ENCODE assay signal across 9 cellular contexts in the genomic region with DNA sequence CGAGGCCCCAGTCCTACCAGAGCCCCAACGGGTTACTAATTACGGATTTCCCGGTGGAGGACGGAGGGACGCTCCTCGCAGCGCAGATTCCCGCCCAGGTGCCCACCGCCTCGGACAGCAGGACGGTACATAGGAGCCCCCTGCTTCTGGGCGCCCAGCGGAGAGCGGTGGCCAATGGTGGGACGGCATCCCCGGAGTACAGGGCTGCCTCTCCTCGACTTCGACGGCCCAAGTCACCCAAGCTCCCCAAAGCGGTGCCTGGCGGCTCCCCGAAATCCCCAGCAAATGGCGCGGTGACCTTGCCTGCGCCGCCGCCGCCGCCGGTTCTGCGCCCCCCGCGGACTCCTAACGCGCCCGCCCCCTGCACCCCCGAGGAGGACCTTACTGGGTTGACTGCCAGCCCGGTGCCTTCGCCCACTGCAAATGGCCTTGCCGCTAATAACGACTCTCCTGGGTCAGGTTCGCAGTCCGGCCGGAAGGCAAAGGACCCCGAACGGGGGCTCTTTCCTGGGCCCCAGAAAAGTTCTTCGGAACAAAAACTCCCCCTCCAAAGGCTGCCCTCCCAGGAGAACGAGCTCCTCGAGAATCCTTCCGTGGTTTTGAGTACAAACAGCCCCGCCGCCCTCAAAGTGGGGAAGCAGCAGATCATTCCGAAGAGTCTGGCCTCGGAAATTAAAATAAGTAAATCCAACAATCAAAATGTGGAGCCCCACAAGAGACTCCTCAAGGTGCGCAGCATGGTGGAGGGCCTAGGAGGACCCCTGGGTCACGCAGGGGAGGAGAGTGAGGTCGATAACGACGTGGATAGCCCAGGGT. TPM values are rescaled to one million over a fixed set of nuclear protein-coding genes. Genes with fewer than 3 reads are reported as not detected.
DNase-seq lines count a peak whose midpoint lies in the region; ATAC-seq and TF ChIP-seq lines count a peak whose summit lies in the region.
"Had no signal": no experiment of that assay in that cellular context is flagged by ENCODE, and none has a peak within 500 bp of the region (broad histone marks: within the 10 kb centered on the region; RNA-seq: fewer than 3 reads in every experiment).

No MANE protein-coding gene starts in this region.

- TF ChIP-seq CTCF in C4-2B (conservative IDR thresholded peaks at IDR 0.05) (no peak), HEK293 (tag by site-specific recombination; IDR thresholded peaks at IDR 0.05) (0 out of 2 replicates have a peak, but pooled peaks have one; percentile 31), heart right ventricle (IDR thresholded peaks at IDR 0.05) (no peak), prostate gland (IDR thresholded peaks at IDR 0.05) (no peak)

- no peak overlapping the region for H3K27ac Mint-ChIP-seq in activated CD8-positive, alpha-beta T cell treated with anti-CD3 and anti-CD28 coated beads, Interleukin-2, amount 10 ng/mL, durations not matched to agents 7 days and 5 days

- ATAC-seq in activated CD8-positive, alpha-beta T cell treated with anti-CD3 and anti-CD28 coated beads, Interleukin-2, amount 10 ng/mL, durations not matched to agents 7 days and 5 days: peak; percentile 1
- ATAC-seq in heart right ventricle (peak; percentile 13 to 69 (median 32)), HG03025 (IDR thresholded peaks at IDR 0.05; ENCODE audit: low FRiP score, unreplicated experiment) (no peak), GM18517 (IDR thresholded peaks at IDR 0.05; ENCODE audit: unreplicated experiment) (no peak)

- WGBS in heart right ventricle, 2 donors: 1% methylated on average over 60 of the region's 60 CpGs
- WGBS in prostate gland: 2% methylated on average over 53 of the region's 60 CpGs

- intact Hi-C loops in heart right ventricle (cut with DNase I): loop anchor here in 5 of 10 donors (2.0 to 10.0 kb wide), 3 partner anchors 110 to 132 kb away; no protein-coding TSS in a partner anchor
- intact Hi-C loops in prostate gland (cut with DNase I): loop anchor here (5.0 to 10.0 kb wide), 2 partner anchors 130 to 1858 kb away; a partner anchor contains a TSS

- H3K4me1 ChIP-seq in HEK293 (ENCODE audit: control insufficient read depth, insufficient read depth, low read length) (no peaks in the 10 kb centered on the region), heart right ventricle (peaks cover 0 to 28% (median 17%) of the 10 kb centered on the region in 9 donors), prostate gland (replicated peaks) (no peaks in the 10 kb centered on the region)

- no peaks in the 10 kb centered on the region for H3K36me3 Mint-ChIP-seq in activated CD8-positive, alpha-beta T cell treated with anti-CD3 and anti-CD28 coated beads, Interleukin-2, amount 10 ng/mL, durations not matched to agents 7 days and 5 days (ENCODE audit: low read depth)

- CTCF ChIA-PET in HEK293 (lab: Yijun Ruan, JAX): interaction anchor here (0.6 to 0.7 kb wide), 2 partner anchors 125 to 139 kb away, joined by 3 read pairs; no protein-coding TSS in a partner anchor
- CTCF ChIA-PET in activated CD8-positive, alpha-beta T cell treated with anti-CD3 and anti-CD28 coated beads, Interleukin-2, amount 10 ng/mL, durations not matched to agents 7 days and 5 days (lab: Charles Lee): no interaction called here

- TF ChIP-seq POLR2A in prostate gland (IDR thresholded peaks at IDR 0.05): no peak

- H3K27me3 Mint-ChIP-seq in activated CD8-positive, alpha-beta T cell treated with anti-CD3 and anti-CD28 coated beads, Interleukin-2, amount 10 ng/mL, durations not matched to agents 7 days and 5 days (ENCODE audit: low read depth): peaks cover 65% of the 10 kb centered on the region

- H3K4me1 Mint-ChIP-seq in activated CD8-positive, alpha-beta T cell treated with anti-CD3 and anti-CD28 coated beads, Interleukin-2, amount 10 ng/mL, durations not matched to agents 7 days and 5 days (ENCODE audit: low read depth): peaks cover 15% of the 10 kb centered on the region

- peak overlapping the region; percentile 27 for H3K4me3 Mint-ChIP-seq in activated CD8-positive, alpha-beta T cell treated with anti-CD3 and anti-CD28 coated beads, Interleukin-2, amount 10 ng/mL, durations not matched to agents 7 days and 5 days

- H3K9me3 Mint-ChIP-seq in activated CD8-positive, alpha-beta T cell treated with anti-CD3 and anti-CD28 coated beads, Interleukin-2, amount 10 ng/mL, durations not matched to agents 7 days and 5 days (ENCODE audit: insufficient read depth): no peaks in the 10 kb centered on the region

- H3K27me3 ChIP-seq in heart right ventricle (peaks cover 0 to 57% (median 13%) of the 10 kb centered on the region in 7 donors), prostate gland (replicated peaks; ENCODE audit: insufficient read depth) (no peaks in the 10 kb centered on the region)

- POLR2A ChIA-PET in HEK293 (lab: Yijun Ruan, JAX): no interaction called here
- POLR2A ChIA-PET in activated CD8-positive, alpha-beta T cell treated with anti-CD3 and anti-CD28 coated beads, Interleukin-2, amount 10 ng/mL, durations not matched to agents 7 days and 5 days (lab: Charles Lee): no interaction called here

- H3K27ac ChIP-seq in C4-2B (peak overlapping the region; percentile 94), HEK293 (ENCODE audit: extremely low read depth, low read depth, low read length) (peak overlapping the region; percentile 51; the same call in 1 of the 2 replicates), heart right ventricle (peak overlapping the region in 9 of 10 donors; percentile 0 to 76 (median 58)), prostate gland (peak overlapping the region; percentile 55 to 75)
- H3K27ac ChIP-seq: epithelial cell of prostate had no signal

- H3K36me3 ChIP-seq in HEK293 (ENCODE audit: control insufficient read depth in 2 of 2, insufficient read depth in 1 of 2, low read length in 2 of 2): peaks cover 0 to 9% of the 10 kb centered on the region in 2 experiments; a peak in 1 of 3 replicates
- no peaks in the 10 kb centered on the region for H3K36me3 ChIP-seq in heart right ventricle
- H3K36me3 ChIP-seq in prostate gland: no peaks in the 10 kb centered on the region

- H3K9me3 ChIP-seq in HEK293 (ENCODE audit: control insufficient read depth, insufficient read depth, low read depth, low read length): no peaks in the 10 kb centered on the region
- no peaks in the 10 kb centered on the region for H3K9me3 ChIP-seq in heart right ventricle
- H3K9me3 ChIP-seq in prostate gland: no peaks in the 10 kb centered on the region

- no peak for DNase-seq in activated CD8-positive, alpha-beta T cell treated with anti-CD3 and anti-CD28 coated beads, Interleukin-2, amount 10 ng/mL, durations not matched to agents 7 days and 5 days
- DNase-seq in heart right ventricle: peak in 1 of 2 donors; percentile 15
- peak; percentile 4 for DNase-seq in prostate gland (ENCODE audit: low spot score)
- no peak for DNase-seq in 8988T

- H3K4me3 ChIP-seq in HEK293 (ENCODE audit: low read depth, low read length) (peak overlapping the region; percentile 91), heart right ventricle (peak overlapping the region; percentile 59 to 96 (median 78)), prostate gland (peak overlapping the region; percentile 55 to 69)

TF ChIP-seq in HEK293, 187 proteins besides CTCF, POLR2A, EP300 and RAD21 (continues in another document):
- no peak for TF ChIP-seq BCL11A (tag by site-specific recombination; IDR thresholded peaks at IDR 0.05; ENCODE audit: low read depth)
- TF ChIP-seq RBAK (tag by site-specific recombination; IDR thresholded peaks at IDR 0.05): no peak
- no peak for TF ChIP-seq ZBTB17 (tag by site-specific recombination; IDR thresholded peaks at IDR 0.05)
- TF ChIP-seq ZNF132 (tag by site-specific recombination; IDR thresholded peaks at IDR 0.05; ENCODE audit: borderline replicate concordance): no peak
- no peak for TF ChIP-seq SP3 (tag by site-specific recombination; IDR thresholded peaks at IDR 0.05)
- no peak for TF ChIP-seq ZNF391 (tag by site-specific recombination; IDR thresholded peaks at IDR 0.05; ENCODE audit: borderline replicate concordance, low read depth)
- TF ChIP-seq PRDM1 (tag by site-specific recombination; IDR thresholded peaks at IDR 0.05): no peak
- no peak for TF ChIP-seq ZNF626 (tag by site-specific recombination; IDR thresholded peaks at IDR 0.05)
- TF ChIP-seq, protein P1, sequence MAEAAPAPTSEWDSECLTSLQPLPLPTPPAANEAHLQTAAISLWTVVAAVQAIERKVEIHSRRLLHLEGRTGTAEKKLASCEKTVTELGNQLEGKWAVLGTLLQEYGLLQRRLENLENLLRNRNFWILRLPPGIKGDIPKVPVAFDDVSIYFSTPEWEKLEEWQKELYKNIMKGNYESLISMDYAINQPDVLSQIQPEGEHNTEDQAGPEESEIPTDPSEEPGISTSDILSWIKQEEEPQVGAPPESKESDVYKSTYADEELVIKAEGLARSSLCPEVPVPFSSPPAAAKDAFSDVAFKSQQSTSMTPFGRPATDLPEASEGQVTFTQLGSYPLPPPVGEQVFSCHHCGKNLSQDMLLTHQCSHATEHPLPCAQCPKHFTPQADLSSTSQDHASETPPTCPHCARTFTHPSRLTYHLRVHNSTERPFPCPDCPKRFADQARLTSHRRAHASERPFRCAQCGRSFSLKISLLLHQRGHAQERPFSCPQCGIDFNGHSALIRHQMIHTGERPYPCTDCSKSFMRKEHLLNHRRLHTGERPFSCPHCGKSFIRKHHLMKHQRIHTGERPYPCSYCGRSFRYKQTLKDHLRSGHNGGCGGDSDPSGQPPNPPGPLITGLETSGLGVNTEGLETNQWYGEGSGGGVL (tag by site-specific recombination; IDR thresholded peaks at IDR 0.05): 0 out of 2 replicates have a peak, but pooled peaks have one; percentile 28
- TF ChIP-seq ZNF600 (tag by site-specific recombination; IDR thresholded peaks at IDR 0.05): no peak
- TF ChIP-seq HOXA7 (CRISPR knock-in tag; IDR thresholded peaks at IDR 0.05; ENCODE audit: borderline replicate concordance): no peak
- TF ChIP-seq HOXC10 (CRISPR knock-in tag; IDR thresholded peaks at IDR 0.05): no peak
- no peak for TF ChIP-seq HOXD13 (CRISPR knock-in tag; IDR thresholded peaks at IDR 0.05; ENCODE audit: borderline replicate concordance)
- TF ChIP-seq EGR2 (tag by site-specific recombination; IDR thresholded peaks at IDR 0.05; ENCODE audit: low read depth): no peak
- 0 out of 2 replicates have a peak, but pooled peaks have one; percentile 16 for TF ChIP-seq KLF16 (tag by site-specific recombination; IDR thresholded peaks at IDR 0.05)
- TF ChIP-seq OVOL3 (tag by site-specific recombination; IDR thresholded peaks at IDR 0.05): no peak
- TF ChIP-seq GLIS1 (tag by site-specific recombination; IDR thresholded peaks at IDR 0.05): peak; percentile 83

RNA-seq across cellular contexts. Expression of a gene that starts 1.1 kb away (rescaled TPM):
- under 1 TPM in 1 of 2 experiments, not detected in 1; 0.08 TPM for total RNA-seq in activated CD8-positive, alpha-beta T cell treated with anti-CD3 and anti-CD28 coated beads, Interleukin-2, amount 10 ng/mL, durations not matched to agents 7 days and 5 days
- total RNA-seq in heart right ventricle: 1 to 10 TPM in 6 of 10 donors, under 1 TPM in 4; 0.74 to 2.2 (median 1.1) TPM
- polyA plus RNA-seq in heart right ventricle: 1 to 10 TPM; 2.3 TPM
- 10 to 100 TPM; 15.4 to 26.8 TPM for total RNA-seq in prostate gland

Comparison
In these comparisons a context has a peak if more than half of its experiments do, and no peak if none do; other contexts are left out.
1. ATAC-seq: peak in activated CD8-positive, alpha-beta T cell treated with anti-CD3 and anti-CD28 coated beads, Interleukin-2, amount 10 ng/mL, durations not matched to agents 7 days and 5 days (single experiment) and heart right ventricle (8 of 8); none in HG03025 (single experiment) and GM18517 (single experiment).
2. RNA of a gene that starts 1.1 kb away (total RNA-seq): 15.4 to 26.8 TPM in prostate gland; 0.74 to 2.2 TPM in heart right ventricle and 0.08 TPM in activated CD8-positive, alpha-beta T cell treated with anti-CD3 and anti-CD28 coated beads, Interleukin-2, amount 10 ng/mL, durations not matched to agents 7 days and 5 days; every median in the first group is over 4 times any median in the second.
3. Peak in every context shown above with its lines, with median percentiles within 50 percentile points of each other: H3K27ac ChIP-seq and H3K4me3 ChIP-seq.